Comparison of ENCODE assay signal across 9 cellular contexts in the genomic region with DNA sequence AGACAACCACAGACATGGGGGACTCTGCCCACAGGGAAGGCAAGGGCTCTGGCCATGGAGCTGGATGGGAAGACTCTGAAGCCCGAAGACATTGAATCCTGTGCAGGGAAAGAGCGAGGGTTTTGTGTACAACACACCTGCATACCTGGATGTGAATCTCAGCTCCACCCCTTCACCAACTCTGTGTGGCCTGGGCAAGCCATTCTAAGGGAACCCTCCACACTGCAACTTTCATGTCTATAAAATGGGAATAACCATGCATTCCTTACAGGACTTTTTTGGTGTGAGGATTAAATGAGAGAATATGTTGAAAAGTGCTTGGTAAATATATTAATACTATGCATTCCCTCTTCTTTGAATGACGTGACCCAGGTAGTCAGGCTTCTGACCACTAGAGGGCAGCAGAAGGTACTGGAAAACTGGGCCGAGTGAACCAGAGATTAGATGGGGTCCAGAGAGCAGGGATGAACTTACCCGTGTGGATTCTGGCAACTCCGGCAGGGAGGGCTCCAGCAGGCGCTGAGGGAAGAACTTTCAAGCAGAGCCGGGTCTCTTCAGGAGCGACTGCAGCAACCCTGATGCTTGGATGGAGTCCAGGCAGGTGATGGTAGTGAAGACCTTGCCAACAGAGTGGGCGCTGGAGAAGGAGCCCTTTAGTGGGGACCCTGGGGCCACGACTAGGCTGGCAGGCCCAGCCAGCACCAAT. TPM values are rescaled to one million over a fixed set of nuclear protein-coding genes. Genes with fewer than 3 reads are reported as not detected.
A peak's percentile ranks its signal among the peaks of the same experiment; 100 is the strongest.
DNase-seq lines count a peak whose midpoint lies in the region; ATAC-seq, FAIRE-seq and TF ChIP-seq lines count a peak whose summit lies in the region.
"Had no signal": no experiment of that assay in that cellular context is flagged by ENCODE, and none has a peak within 500 bp of the region (broad histone marks: within the 10 kb centered on the region; RNA-seq: fewer than 3 reads in every experiment).

No MANE protein-coding gene starts in this region.

- intact Hi-C loops in kidney (cut with DNase I): loop anchor here (5.0 kb wide), 1 partner anchor 103 kb away; no protein-coding TSS in a partner anchor

- POLR2A ChIA-PET in WTC11 (lab: Charles Lee): interaction anchor here (0.6 to 2.0 kb wide), 16 partner anchors 10 to 166 kb away, joined by 3 to 14 read pairs (median 5); partner anchors contain the start of gene TIMM17A

- FAIRE-seq in kidney (lab: Jason Lieb, UNC): no peak
- FAIRE-seq: colon had no signal

- DNase-seq in DMS53 (lab: John Stamatoyannopoulos, UW): peak; percentile 96
- peak; percentile 67 for DNase-seq in NCI-H2171 (lab: John Stamatoyannopoulos, UW)
- DNase-seq in WTC11 (ENCODE audit: low spot score): peak; percentile 85
- peak; percentile 88 for DNase-seq in cerebellar cortex (ENCODE audit: low spot score)
- DNase-seq in kidney: peak; percentile 87
- DNase-seq in stimulated activated CD4-positive, alpha-beta T cell treated with anti-CD3 and anti-CD28 coated beads, Interleukin-1b, Interleukin-23, amount 100 ng/mL, for 24 hours (ENCODE audit: low read depth in 4 of 4, low spot score in 1 of 4): peak; percentile 35 to 55 (median 45)

- peaks cover 12% of the 10 kb centered on the region for H3K36me3 Mint-ChIP-seq in WTC11

- peak; percentile 94 for TF ChIP-seq CTCF in WTC11 (IDR thresholded peaks at IDR 0.05)
- peak; percentile 90 for TF ChIP-seq CTCF in kidney (IDR thresholded peaks at IDR 0.05; ENCODE audit: borderline replicate concordance, extremely low read depth, insufficient read depth)

- H3K9ac ChIP-seq in kidney (ENCODE audit: low read length in 2 of 2): peak overlapping the region in 1 of 2 donors; percentile 48

- peaks cover 13 to 20% of the 10 kb centered on the region in 2 donors for H3K36me3 ChIP-seq in kidney (ENCODE audit: control insufficient read depth in 1 of 2, insufficient read depth in 2 of 2, low read length in 2 of 2)

- H3K4me1 Mint-ChIP-seq in WTC11: peaks cover 48% of the 10 kb centered on the region

- H3K9me3 ChIP-seq in kidney (ENCODE audit: control insufficient read depth in 1 of 2, low read length in 2 of 2): no peaks in the 10 kb centered on the region

- peak overlapping the region; percentile 86 to 88 for H3K27ac ChIP-seq in kidney (ENCODE audit: low read depth in 2 of 2, low read length in 2 of 2)

- peak overlapping the region; percentile 40 for H3K4me3 Mint-ChIP-seq in WTC11

- peak overlapping the region; percentile 98 for H3K27ac Mint-ChIP-seq in WTC11

- ATAC-seq in HG02623 (IDR thresholded peaks at IDR 0.05; ENCODE audit: unreplicated experiment) (peak; percentile 9), WTC11 (peak; percentile 15), GM21360 (IDR thresholded peaks at IDR 0.05; ENCODE audit: unreplicated experiment) (no peak)

- peak overlapping the region in 1 of 2 donors; percentile 16 for H3K4me3 ChIP-seq in kidney (ENCODE audit: low read length in 2 of 2)

- H3K9me3 Mint-ChIP-seq in WTC11: no peaks in the 10 kb centered on the region

- no peaks in the 10 kb centered on the region for H3K27me3 Mint-ChIP-seq in WTC11 (ENCODE audit: low read depth)

- CTCF ChIA-PET in WTC11 (lab: Charles Lee): interaction anchor here (0.6 to 9.3 kb wide), 26 partner anchors 10 to 272 kb away, joined by 3 to 149 read pairs (median 4); partner anchors contain the start of genes GPR37L1, LMOD1, SHISA4 and TIMM17A

- peaks cover 6 to 11% of the 10 kb centered on the region in 2 donors for H3K4me1 ChIP-seq in kidney (ENCODE audit: control insufficient read depth in 1 of 2, insufficient read depth in 1 of 2, low read depth in 1 of 2, low read length in 2 of 2)

TF ChIP-seq in WTC11, 78 proteins besides CTCF, POLR2A, EP300 and RAD21:
- no peak for TF ChIP-seq ELF4 (CRISPR knock-in tag; IDR thresholded peaks at IDR 0.05; ENCODE audit: low read depth)
- TF ChIP-seq SP1 (CRISPR knock-in tag; conservative IDR thresholded peaks at IDR 0.05): 0 out of 2 replicates have a peak, but pooled peaks have one; percentile 3

RNA-seq across cellular contexts. Expression of gene ELF3, which starts 0.9 kb away (rescaled TPM):
- total RNA-seq in WTC11 (2021): 13.7 to 15.0 TPM (median 14.4 TPM) in 3 replicates
- total RNA-seq in kidney: 400 TPM
- 81.8 TPM for polyA plus RNA-seq in kidney (ENCODE audit: insufficient read depth, low read depth, low replicate concordance)

RNA-seq across cellular contexts. Expression of gene RNPEP, which starts 27.0 kb away (rescaled TPM):
- total RNA-seq in WTC11 (2021) (57.4 to 61.6 TPM (median 59.2 TPM) in 3 replicates), kidney (54.6 TPM)
- 48.7 TPM for polyA plus RNA-seq in kidney (ENCODE audit: insufficient read depth, low read depth, low replicate concordance)

RNA-seq across cellular contexts. Expression of gene TIMM17A, which starts 54.2 kb away (rescaled TPM):
- total RNA-seq in WTC11 (2021) (50.3 to 56.1 TPM (median 51.2 TPM) in 3 replicates), kidney (40.8 TPM)
- 73.2 TPM for polyA plus RNA-seq in kidney (ENCODE audit: insufficient read depth, low read depth, low replicate concordance)

Comparison
In these comparisons a context has a peak if more than half of its experiments do, and no peak if none do; other contexts are left out.
1. DNase-seq: peak in every context shown above with its lines; median percentile 96 in DMS53; 88 in cerebellar cortex; 87 in kidney; 85 in WTC11; 67 in NCI-H2171; 45 in stimulated activated CD4-positive, alpha-beta T cell treated with anti-CD3 and anti-CD28 coated beads, Interleukin-1b, Interleukin-23, amount 100 ng/mL, for 24 hours.
2. RNA of gene ELF3, which starts 0.9 kb away (total RNA-seq): 400 TPM in kidney (single experiment); 13.7 to 15.0 TPM in WTC11; every median in the first group is over 10 times any median in the second.